ENCODE assay signal across 27 cellular contexts in the genomic region with DNA sequence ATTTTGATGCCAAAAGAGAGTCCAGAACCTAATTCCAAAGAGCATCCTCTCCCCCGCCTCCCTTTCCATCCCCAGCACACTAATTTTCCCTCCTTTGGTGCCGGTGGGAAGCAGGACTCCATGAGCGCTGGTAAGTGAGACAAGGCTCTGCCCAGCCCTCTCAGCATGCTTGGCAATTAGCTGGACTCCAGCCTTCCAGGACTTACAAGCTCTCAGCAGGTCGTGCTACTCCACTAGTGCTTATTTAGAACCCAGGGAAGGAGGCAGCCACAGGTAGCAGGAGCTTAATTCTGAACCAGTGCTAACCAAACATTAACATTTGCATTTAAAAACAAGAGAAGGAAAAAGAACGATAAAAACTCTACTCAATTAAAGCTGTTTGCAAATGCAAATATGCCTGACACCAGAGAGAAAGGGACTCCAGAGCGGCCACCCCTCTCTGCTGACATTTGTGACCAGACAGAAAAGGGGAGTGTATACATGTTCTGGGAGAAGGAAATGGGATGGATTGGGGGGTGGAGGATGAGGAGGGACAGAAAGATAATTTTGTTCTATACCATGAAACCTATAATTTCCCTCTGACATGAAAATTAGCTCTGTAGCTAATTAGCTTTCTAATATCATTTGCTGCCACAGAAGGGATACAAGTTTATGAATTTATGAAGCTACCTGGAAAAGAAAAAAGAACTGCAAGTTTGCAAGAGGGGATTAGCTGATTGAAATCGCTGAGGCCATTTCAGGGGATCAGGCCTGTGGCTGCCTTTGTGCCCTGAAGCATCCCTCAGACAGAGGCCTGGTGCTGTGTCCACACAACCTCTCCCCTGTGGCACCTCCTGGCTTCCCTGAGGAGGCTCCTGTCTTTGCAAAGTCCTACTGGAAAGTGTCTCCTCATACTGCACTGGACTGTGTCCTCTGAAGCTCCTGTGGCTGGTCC.
DNase-seq lines count a peak whose midpoint lies in the region; ATAC-seq, FAIRE-seq and TF ChIP-seq lines count a peak whose summit lies in the region.
"Had no signal": no experiment of that assay in that cellular context is flagged by ENCODE, and none has a peak within 500 bp of the region (broad histone marks: within the 10 kb centered on the region; RNA-seq: fewer than 3 reads in every experiment).

No MANE protein-coding gene starts in this region.

- H2BK12ac ChIP-seq in H1 (ENCODE audit: low read depth, low read length) (no peak overlapping the region), neuronal stem cell (ENCODE audit: low read length) (no peak overlapping the region)

- no peaks in the 10 kb centered on the region for H3K79me2 ChIP-seq in H1 (ENCODE audit: control insufficient read depth in 1 of 2, insufficient read depth in 2 of 2, low read length in 2 of 2)
- H3K79me2 ChIP-seq: parathyroid adenoma had no signal

- peak overlapping the region; percentile 32; the same call in 1 of the 2 replicates for H2BK5ac ChIP-seq in H1 (ENCODE audit: low read depth, low read length)
- H2BK5ac ChIP-seq in neuronal stem cell (ENCODE audit: low read length): no peak overlapping the region

- H3K27me3 Mint-ChIP-seq in activated T-cell treated with anti-CD3 and anti-CD28 coated beads, Interleukin-2, amount 50 U/mL, for 72 hours (ENCODE audit: low read depth): peaks cover 42% of the 10 kb centered on the region

- H3K4ac ChIP-seq in H1 (replicated peaks; ENCODE audit: insufficient read length, low read depth, low read length): no peak overlapping the region
- no peak overlapping the region for H3K4ac ChIP-seq in neuronal stem cell (ENCODE audit: low read length)

- H3K36me3 ChIP-seq in H7 (replicated peaks; ENCODE audit: control insufficient read depth, insufficient read depth, low read length) (no peaks in the 10 kb centered on the region), H1 (ENCODE audit: control insufficient read depth in 2 of 4, insufficient read depth in 4 of 4, low read length in 3 of 4) (no peaks in the 10 kb centered on the region), neuronal stem cell (replicated peaks in 1 of 2; ENCODE audit: control insufficient read depth in 2 of 2, insufficient read depth in 2 of 2, low read length in 2 of 2) (no peaks in the 10 kb centered on the region)
- H3K36me3 ChIP-seq: brain microvascular endothelial cell, upper lobe of right lung had no signal

- no peak for ATAC-seq in activated naive CD4-positive, alpha-beta T cell treated with anti-CD3 and anti-CD28 coated beads, Interleukin-2, amount 50 U/mL, for 72 hours
- ATAC-seq in activated T-cell treated with anti-CD3 and anti-CD28 coated beads, Interleukin-2, amount 50 U/mL, for 72 hours (replicated peaks in 1 of 2): no peak
- ATAC-seq: activated CD8-positive, alpha-beta T cell treated with anti-CD3 and anti-CD28 coated beads for 36 hours; Right ventricle myocardium inferior; upper lobe of right lung had no signal

- H3K27me3 ChIP-seq in H7 (ENCODE audit: control insufficient read depth, insufficient read depth, low read length) (peaks cover 10% of the 10 kb centered on the region; the same call in 1 of the 2 replicates), H1 (replicated peaks in 1 of 4; ENCODE audit: control insufficient read depth in 3 of 4, extremely low read depth in 1 of 4, insufficient read depth in 3 of 4, low read length in 3 of 4) (no peaks in the 10 kb centered on the region; a peak in 2 of 7 replicates), neuronal stem cell (ENCODE audit: control insufficient read depth in 3 of 3, insufficient read depth in 3 of 3, low read depth in 1 of 3, low read length in 3 of 3) (no peaks in the 10 kb centered on the region)
- H3K27me3 ChIP-seq: brain microvascular endothelial cell, upper lobe of right lung had no signal

- H4K91ac ChIP-seq in H1 (replicated peaks; ENCODE audit: insufficient read length, low read length) (no peak overlapping the region), neuronal stem cell (ENCODE audit: low read depth, low read length, poor library complexity) (no peak overlapping the region)

- no peaks in the 10 kb centered on the region for H3K36me3 Mint-ChIP-seq in activated naive CD4-positive, alpha-beta T cell treated with anti-CD3 and anti-CD28 coated beads, Interleukin-2, amount 50 U/mL, for 72 hours
- peaks cover 0 to 2% of the 10 kb centered on the region in 2 donors for H3K36me3 Mint-ChIP-seq in activated T-cell treated with anti-CD3 and anti-CD28 coated beads, Interleukin-2, amount 50 U/mL, for 72 hours (ENCODE audit: insufficient read depth in 2 of 2)
- H3K36me3 Mint-ChIP-seq: activated naive CD4-positive, alpha-beta T cell treated with anti-CD3 and anti-CD28 coated beads, Interleukin-2, amount 10 ng/mL, durations not matched to agents 7 days and 5 days had no signal

- no peak overlapping the region for H3K23ac ChIP-seq in H1 (ENCODE audit: insufficient read length)
- no peak overlapping the region for H3K23ac ChIP-seq in neuronal stem cell (ENCODE audit: low read depth, low read length, poor library complexity)

- H3K14ac ChIP-seq in H1 (ENCODE audit: insufficient read length) (no peak overlapping the region), neuronal stem cell (ENCODE audit: low read length) (no peak overlapping the region)

- FAIRE-seq in H1 (lab: Jason Lieb, UNC): no peak
- FAIRE-seq: GM12892 had no signal

- no peak overlapping the region for H4K8ac ChIP-seq in H1 (ENCODE audit: extremely low read depth, insufficient read depth, low read length)
- no peak overlapping the region for H4K8ac ChIP-seq in neuronal stem cell (ENCODE audit: low read depth, low read length)

- TF ChIP-seq CTCF in H1 (IDR thresholded peaks at IDR 0.05; ENCODE audit: control extremely low read depth in 1 of 3, insufficient read depth in 1 of 3, low read depth in 1 of 3, low read length in 3 of 3): no peak

- no peak overlapping the region for H3K4me3 Mint-ChIP-seq in activated T-cell treated with anti-CD3 and anti-CD28 coated beads, Interleukin-2, amount 50 U/mL, for 72 hours
- H3K4me3 Mint-ChIP-seq: activated CD8-positive, alpha-beta T cell treated with anti-CD3 and anti-CD28 coated beads for 36 hours; activated naive CD4-positive, alpha-beta T cell treated with anti-CD3 and anti-CD28 coated beads, Interleukin-2, amount 10 ng/mL, durations not matched to agents 7 days and 5 days; HFFc6; neural crest cell had no signal

- H3K4me2 ChIP-seq in H1 (ENCODE audit: insufficient read depth in 1 of 2, low read depth in 2 of 2, low read length in 2 of 2): peak overlapping the region; percentile 20 to 31; a peak in 2 of 4 replicates
- no peak overlapping the region for H3K4me2 ChIP-seq in neuronal stem cell (ENCODE audit: insufficient read depth, low read length, poor library complexity, severe bottlenecking)
- H3K4me2 ChIP-seq: PC-9 had no signal

- no peaks in the 10 kb centered on the region for H3K23me2 ChIP-seq in H1 (ENCODE audit: low read depth, low read length)

- no peak overlapping the region for H4K5ac ChIP-seq in H1 (ENCODE audit: insufficient read length, low read depth, low read length)

- H3K4me1 ChIP-seq in H1 (replicated peaks in 1 of 4; ENCODE audit: control insufficient read depth in 3 of 4, insufficient read depth in 4 of 4, low read length in 3 of 4) (peaks cover 3 to 11% (median 5%) of the 10 kb centered on the region in 4 experiments; a peak in 5 of 7 replicates), neuronal stem cell (ENCODE audit: control insufficient read depth in 2 of 2, insufficient read depth in 1 of 2, low read depth in 1 of 2, low read length in 2 of 2) (peaks cover 0 to 8% of the 10 kb centered on the region in 2 donors)
- H3K4me1 ChIP-seq: parathyroid adenoma, upper lobe of right lung had no signal

- H2BK120ac ChIP-seq in H1 (replicated peaks; ENCODE audit: low read depth, low read length) (no peak overlapping the region), neuronal stem cell (ENCODE audit: low read depth, low read length) (no peak overlapping the region)

- TF ChIP-seq POLR2A in H1 (IDR thresholded peaks at IDR 0.05; ENCODE audit: control extremely low read depth in 1 of 2, low read depth in 2 of 2, low read length in 2 of 2): no peak

- WGBS in H1 (ENCODE audit: extremely low coverage in 1 of 2, insufficient coverage in 1 of 2, insufficient read length in 1 of 2, insufficient replicate concordance in 2 of 2, low coverage in 1 of 2, low lambda C conversion rate in 2 of 2, missing lambda C conversion rate in 1 of 2), 2 experiments: 27% methylated on average over 7 of the region's 7 CpGs; no CpG with 5 or more reads in 1 of the 2 experiments
- WGBS in neuronal stem cell (ENCODE audit: extremely low coverage in 2 of 2, insufficient read length in 2 of 2, insufficient replicate concordance in 1 of 2), 2 donors: no CpG with 5 or more reads among the region's 7 CpGs

- peak overlapping the region; percentile 87; the same call in 1 of the 2 replicates for H2BK20ac ChIP-seq in H1 (ENCODE audit: low read length)

- H3K18ac ChIP-seq in H1 (ENCODE audit: extremely low read depth, low read length) (no peak overlapping the region; the same call in 1 of the 2 replicates), neuronal stem cell (ENCODE audit: low read length) (no peak overlapping the region)

- H3K27ac ChIP-seq in H1 (ENCODE audit: low read depth, low read length) (no peak overlapping the region), neuronal stem cell (replicated peaks; ENCODE audit: low read length) (peak overlapping the region; percentile 2)
- H3K27ac ChIP-seq: brain microvascular endothelial cell, parathyroid adenoma, PC-9, upper lobe of right lung had no signal

- CTCF ChIA-PET in H1 (lab: Charles Lee; ENCODE audit: partially characterized antibody): interaction anchor here (0.5 to 1.7 kb wide), 9 partner anchors 9 to 510 kb away, joined by 3 to 4 read pairs (median 3); no protein-coding TSS in a partner anchor

- H3K56ac ChIP-seq in H1 (replicated peaks; ENCODE audit: insufficient read length, low read depth, low read length): no peak overlapping the region

- H3K9me3 Mint-ChIP-seq in activated naive CD4-positive, alpha-beta T cell treated with anti-CD3 and anti-CD28 coated beads, Interleukin-2, amount 50 U/mL, for 72 hours: no peaks in the 10 kb centered on the region
- H3K9me3 Mint-ChIP-seq in activated T-cell treated with anti-CD3 and anti-CD28 coated beads, Interleukin-2, amount 50 U/mL, for 72 hours: peaks cover 2% of the 10 kb centered on the region in 2 donors
- H3K9me3 Mint-ChIP-seq: activated CD8-positive, alpha-beta T cell treated with anti-CD3 and anti-CD28 coated beads for 36 hours; activated naive CD4-positive, alpha-beta T cell treated with anti-CD3 and anti-CD28 coated beads, Interleukin-2, amount 10 ng/mL, durations not matched to agents 7 days and 5 days; HFFc6; neural crest cell had no signal

- TF ChIP-seq RAD21 in H1 (IDR thresholded peaks at IDR 0.05 in 1 of 2, conservative IDR thresholded peaks at IDR 0.05 in 1 of 2; ENCODE audit: low read depth in 2 of 2, low read length in 2 of 2): no peak

- DNase-seq in H7: peak; percentile 21
- peak; percentile 68 for DNase-seq in NCI-H146 (lab: John Stamatoyannopoulos, UW)
- no peak for DNase-seq in H1 (ENCODE audit: low read depth in 1 of 2, low spot score in 2 of 2)
- no peak for DNase-seq in neuronal stem cell (ENCODE audit: low spot score)
- DNase-seq in activated naive CD4-positive, alpha-beta T cell treated with anti-CD3 and anti-CD28 coated beads, Interleukin-2, amount 50 U/mL, for 72 hours (ENCODE audit: low spot score in 2 of 2): no peak
- no peak for DNase-seq in Kasumi-1 (lab: John Stamatoyannopoulos, UW)
- DNase-seq in activated T-cell treated with anti-CD3 and anti-CD28 coated beads, Interleukin-2, amount 50 U/mL, for 72 hours: no peak
- DNase-seq: activated CD4-positive, alpha-beta T cell treated with anti-CD3 and anti-CD28 coated beads for 1 hour; activated CD8-positive, alpha-beta memory T cell treated with anti-CD3 and anti-CD28 coated beads, Interleukin-2, amount 50 U/mL, for 48 hours; activated CD8-positive, alpha-beta T cell treated with anti-CD3 and anti-CD28 coated beads for 36 hours; activated naive CD4-positive, alpha-beta T cell treated with anti-CD3 and anti-CD28 coated beads, Interleukin-2, amount 10 ng/mL, durations not matched to agents 7 days and 5 days; C1 segment of cervical spinal cord; effector CD4-positive, alpha-beta T cell; hypothalamus; NCI-H1105; NCI-H2029 treated with DMSO at 0.1 percent for 48 hours; NCI-H510A; PC-9; retina; stimulated activated naive CD4-positive, alpha-beta T cell; upper lobe of right lung had no signal

- H3K4me1 Mint-ChIP-seq in activated T-cell treated with anti-CD3 and anti-CD28 coated beads, Interleukin-2, amount 50 U/mL, for 72 hours (ENCODE audit: low read depth): no peaks in the 10 kb centered on the region
- H3K4me1 Mint-ChIP-seq: activated naive CD4-positive, alpha-beta T cell treated with anti-CD3 and anti-CD28 coated beads, Interleukin-2, amount 10 ng/mL, durations not matched to agents 7 days and 5 days had no signal

- H3K79me1 ChIP-seq in H1 (ENCODE audit: low read depth, low read length): no peaks in the 10 kb centered on the region
- H3K79me1 ChIP-seq in neuronal stem cell (ENCODE audit: low read depth, low read length): no peaks in the 10 kb centered on the region

- H2BK15ac ChIP-seq in H1 (ENCODE audit: low read length) (peak overlapping the region; percentile 74; the same call in 1 of the 2 replicates), neuronal stem cell (ENCODE audit: low read length) (no peak overlapping the region)

- no peak for TF ChIP-seq EP300 in H1 (IDR thresholded peaks at IDR 0.05; ENCODE audit: borderline replicate concordance in 1 of 2, low read depth in 2 of 2, low read length in 2 of 2)

- no peaks in the 10 kb centered on the region for H4K20me1 ChIP-seq in H1 (replicated peaks in 1 of 2; ENCODE audit: control insufficient read depth in 1 of 2, insufficient read depth in 2 of 2, low read length in 2 of 2)

- POLR2A ChIA-PET in H1 (lab: Charles Lee; ENCODE audit: partially characterized antibody): interaction anchor here (1.3 kb wide), 1 partner anchor 14 kb away, joined by 3 read pairs; no protein-coding TSS in a partner anchor

- H3K4me3 ChIP-seq in H7 (ENCODE audit: insufficient read depth, low read depth, low read length): no peak overlapping the region
- no peak overlapping the region for H3K4me3 ChIP-seq in H1 (ENCODE audit: extremely low read depth in 1 of 4, insufficient read depth in 2 of 4, low read depth in 3 of 4, low read length in 4 of 4)
- no peak overlapping the region for H3K4me3 ChIP-seq in neuronal stem cell (ENCODE audit: low read length in 2 of 2)
- H3K4me3 ChIP-seq: PC-9, upper lobe of right lung had no signal

- H3K9me3 ChIP-seq in H1 (ENCODE audit: insufficient read depth in 2 of 2, low read depth in 1 of 2, low read length in 1 of 2) (no peaks in the 10 kb centered on the region), neuronal stem cell (replicated peaks in 1 of 2; ENCODE audit: control insufficient read depth in 2 of 2, insufficient read depth in 1 of 2, low read depth in 1 of 2, low read length in 2 of 2) (no peaks in the 10 kb centered on the region)
- H3K9me3 ChIP-seq: upper lobe of right lung had no signal

- H2AK5ac ChIP-seq in H1 (ENCODE audit: low read depth, low read length) (no peak overlapping the region), neuronal stem cell (ENCODE audit: low read depth, low read length) (no peak overlapping the region)

- H3K9ac ChIP-seq in H1 (replicated peaks in 1 of 4; ENCODE audit: extremely low read depth in 1 of 4, low read depth in 3 of 4, low read length in 3 of 4) (no peak overlapping the region), neuronal stem cell (ENCODE audit: low read depth, low read length, poor library complexity) (no peak overlapping the region)
- H3K9ac ChIP-seq: parathyroid adenoma had no signal

- H2AFZ ChIP-seq in H1 (ENCODE audit: low read length) (no peak overlapping the region), neuronal stem cell (ENCODE audit: low read length) (no peak overlapping the region)
- H2AFZ ChIP-seq: parathyroid adenoma, PC-9 had no signal

- H3K27ac Mint-ChIP-seq in activated naive CD4-positive, alpha-beta T cell treated with anti-CD3 and anti-CD28 coated beads, Interleukin-2, amount 50 U/mL, for 72 hours: peak overlapping the region in 1 of 2 donors; percentile 23
- H3K27ac Mint-ChIP-seq in activated T-cell treated with anti-CD3 and anti-CD28 coated beads, Interleukin-2, amount 50 U/mL, for 72 hours: no peak overlapping the region
- H3K27ac Mint-ChIP-seq: activated CD8-positive, alpha-beta T cell treated with anti-CD3 and anti-CD28 coated beads for 36 hours; activated naive CD4-positive, alpha-beta T cell treated with anti-CD3 and anti-CD28 coated beads, Interleukin-2, amount 10 ng/mL, durations not matched to agents 7 days and 5 days; HFFc6 had no signal

Comparison
In these comparisons a context has a peak if more than half of its experiments do, and no peak if none do; other contexts are left out.
1. DNase-seq: peak in H7 (single experiment) and NCI-H146 (single experiment); none in H1 (0 of 2), neuronal stem cell (single experiment), activated naive CD4-positive, alpha-beta T cell treated with anti-CD3 and anti-CD28 coated beads, Interleukin-2, amount 50 U/mL, for 72 hours (0 of 2), Kasumi-1 (0 of 2) and activated T-cell treated with anti-CD3 and anti-CD28 coated beads, Interleukin-2, amount 50 U/mL, for 72 hours (0 of 2).